In the genomic region with DNA sequence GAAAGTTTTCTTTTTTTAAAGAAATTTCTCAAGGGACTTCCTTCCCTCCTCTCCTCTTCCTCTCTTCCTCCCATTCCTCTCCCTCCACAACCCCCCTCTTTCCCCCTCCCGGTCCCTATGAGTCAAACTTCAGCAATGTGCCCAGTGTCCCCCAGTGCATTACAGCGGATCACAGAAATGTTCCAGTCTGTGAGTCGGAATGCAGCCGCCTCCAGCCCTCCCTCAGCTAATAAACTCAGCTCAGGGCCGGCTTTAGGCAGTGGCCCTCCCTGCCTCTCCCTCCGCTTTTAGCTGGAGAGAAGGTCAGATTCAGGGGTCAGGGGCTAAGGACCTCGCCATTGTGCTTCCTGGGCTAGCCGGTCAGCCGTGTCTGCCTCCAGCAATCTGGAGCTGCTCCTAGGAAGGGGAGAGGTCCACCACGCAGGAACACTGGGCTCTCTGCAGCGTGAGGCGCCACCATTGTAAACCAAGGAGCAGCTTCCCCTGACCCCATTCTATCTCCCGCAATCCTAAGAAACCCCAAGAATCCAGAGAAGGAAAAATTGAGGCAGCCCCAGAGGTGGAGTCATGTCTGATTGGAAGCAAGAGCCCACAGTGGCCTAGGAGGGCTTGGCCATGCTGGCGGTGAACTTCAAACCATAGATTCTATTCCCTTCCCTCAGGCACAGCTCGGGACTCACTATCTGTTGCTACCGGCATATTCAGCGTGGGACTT, we compare ENCODE assay signal across 8 cellular contexts. TPM values are rescaled to one million over a fixed set of nuclear protein-coding genes. Genes with fewer than 3 reads are reported as not detected.
A peak's percentile ranks its signal among the peaks of the same experiment; 100 is the strongest.
DNase-seq lines count a peak whose midpoint lies in the region; ATAC-seq and TF ChIP-seq lines count a peak whose summit lies in the region.

No MANE protein-coding gene starts in this region.

- intact Hi-C loops in uterus (cut with DNase I; ENCODE audit: low total_unique reads): no loop called here

- H3K36me3 ChIP-seq in mucosa of rectum (ENCODE audit: control insufficient read depth in 2 of 2, insufficient read depth in 2 of 2, low read length in 2 of 2) (no peaks in the 10 kb centered on the region), uterus (no peaks in the 10 kb centered on the region)

- peaks cover 39 to 43% of the 10 kb centered on the region in 2 donors for H3K4me1 ChIP-seq in mucosa of rectum (ENCODE audit: control insufficient read depth in 2 of 2, insufficient read depth in 2 of 2, low read length in 2 of 2)
- peaks cover 22 to 34% of the 10 kb centered on the region in 2 donors for H3K4me1 ChIP-seq in uterus

- CTCF ChIA-PET in T-cell (lab: Charles Lee): interaction anchor here (0.5 to 1.6 kb wide), 6 partner anchors 10 to 80 kb away, joined by 3 to 6 read pairs (median 4); no protein-coding TSS in a partner anchor

- peak; percentile 61 to 77 for TF ChIP-seq POLR2A in uterus (IDR thresholded peaks at IDR 0.05)

- H3K4me1 Mint-ChIP-seq in activated T-cell treated with anti-CD3 and anti-CD28 coated beads, Interleukin-2, amount 50 U/mL, for 4 hours (ENCODE audit: low read depth): peaks cover 80% of the 10 kb centered on the region
- peaks cover 82 to 87% (median 86%) of the 10 kb centered on the region in 3 donors for H3K4me1 Mint-ChIP-seq in T-cell

- DNase-seq in activated T-cell treated with anti-CD3 and anti-CD28 coated beads, Interleukin-2, amount 50 U/mL, for 4 hours: no peak
- no peak for DNase-seq in activated T-cell treated with anti-CD3 and anti-CD28 coated beads for 4 hours
- DNase-seq in T-cell: no peak
- no peak for DNase-seq in epithelial cell of prostate (ENCODE audit: low read depth, low spot score)
- peak; percentile 88 to 96 for DNase-seq in uterus
- no peak for DNase-seq in GDM1 (lab: John Stamatoyannopoulos, UW)
- no peak for DNase-seq in NK-92 (lab: John Stamatoyannopoulos, UW; ENCODE audit: unreplicated experiment)

- H3K27ac ChIP-seq in epithelial cell of prostate: peak overlapping the region; percentile 91
- H3K27ac ChIP-seq in mucosa of rectum (ENCODE audit: low read depth in 2 of 2, low read length in 2 of 2): peak overlapping the region; percentile 86 to 98
- H3K27ac ChIP-seq in uterus: peak overlapping the region; percentile 98 to 99

- H3K36me3 Mint-ChIP-seq in activated T-cell treated with anti-CD3 and anti-CD28 coated beads, Interleukin-2, amount 50 U/mL, for 4 hours (ENCODE audit: insufficient read depth): peaks cover 17% of the 10 kb centered on the region
- no peaks in the 10 kb centered on the region for H3K36me3 Mint-ChIP-seq in T-cell

- peak overlapping the region; percentile 88 to 95 for H3K9ac ChIP-seq in mucosa of rectum (ENCODE audit: low read depth in 1 of 2, low read length in 2 of 2)

- H3K27me3 ChIP-seq in mucosa of rectum (ENCODE audit: control insufficient read depth in 2 of 2, insufficient read depth in 2 of 2, low read length in 2 of 2) (no peaks in the 10 kb centered on the region), uterus (no peaks in the 10 kb centered on the region)

- H3K9me3 Mint-ChIP-seq in activated T-cell treated with anti-CD3 and anti-CD28 coated beads, Interleukin-2, amount 50 U/mL, for 4 hours: no peaks in the 10 kb centered on the region
- H3K9me3 Mint-ChIP-seq in T-cell: no peaks in the 10 kb centered on the region

- POLR2A ChIA-PET in T-cell (lab: Charles Lee): interaction anchor here in 1 of 2 donors (0.7 kb wide), 1 partner anchor 63 kb away, joined by 13 read pairs; no protein-coding TSS in a partner anchor

- peak overlapping the region; percentile 98 for H3K27ac Mint-ChIP-seq in T-cell

- ATAC-seq in activated T-cell treated with anti-CD3 and anti-CD28 coated beads, Interleukin-2, amount 50 U/mL, for 4 hours: no peak
- ATAC-seq in T-cell (replicated peaks in 1 of 4): no peak

- H3K27me3 Mint-ChIP-seq in activated T-cell treated with anti-CD3 and anti-CD28 coated beads, Interleukin-2, amount 50 U/mL, for 4 hours (ENCODE audit: low read depth): no peaks in the 10 kb centered on the region
- H3K27me3 Mint-ChIP-seq in T-cell: no peaks in the 10 kb centered on the region

- H3K4me3 Mint-ChIP-seq in activated T-cell treated with anti-CD3 and anti-CD28 coated beads, Interleukin-2, amount 50 U/mL, for 4 hours: peak overlapping the region; percentile 92
- peak overlapping the region; percentile 85 to 88 (median 86) for H3K4me3 Mint-ChIP-seq in T-cell

- H3K9me3 ChIP-seq in mucosa of rectum (ENCODE audit: control insufficient read depth in 2 of 2, low read length in 2 of 2): no peaks in the 10 kb centered on the region
- no peaks in the 10 kb centered on the region for H3K9me3 ChIP-seq in uterus

- H3K4me3 ChIP-seq in mucosa of rectum (ENCODE audit: low read length in 2 of 2) (peak overlapping the region; percentile 79 to 86), uterus (peak overlapping the region; percentile 79 to 84)

- no peak for TF ChIP-seq CTCF in uterus (IDR thresholded peaks at IDR 0.05)

RNA-seq across cellular contexts. Expression of a gene that starts 1.1 kb away (rescaled TPM):
- total RNA-seq in activated T-cell treated with anti-CD3 and anti-CD28 coated beads, Interleukin-2, amount 50 U/mL, for 4 hours: 100 to 1,000 TPM; 168 to 199 (median 199) TPM
- total RNA-seq in T-cell (100 to 1,000 TPM; 142 to 192 (median 165) TPM), uterus (100 to 1,000 TPM in 1 of 4 donors, 10 to 100 TPM in 3; 33.0 to 191 (median 42.5) TPM)

RNA-seq across cellular contexts. Expression of a gene that starts 47.8 kb away (rescaled TPM):
- 1 to 10 TPM; 4.0 to 5.2 (median 5.0) TPM for total RNA-seq in activated T-cell treated with anti-CD3 and anti-CD28 coated beads, Interleukin-2, amount 50 U/mL, for 4 hours
- 10 to 100 TPM in 3 of 5 donors, 1 to 10 TPM in 2; 5.8 to 13.7 (median 10.2) TPM for total RNA-seq in T-cell
- 10 to 100 TPM in 3 of 4 donors, 1 to 10 TPM in 1; 1.3 to 50.5 (median 15.4) TPM for total RNA-seq in uterus

Comparison
In these comparisons a context has a peak if more than half of its experiments do, and no peak if none do; other contexts are left out.
1. DNase-seq: peak in uterus (2 of 2); none in activated T-cell treated with anti-CD3 and anti-CD28 coated beads, Interleukin-2, amount 50 U/mL, for 4 hours (single experiment), activated T-cell treated with anti-CD3 and anti-CD28 coated beads for 4 hours (single experiment), T-cell (0 of 34), epithelial cell of prostate (single experiment), GDM1 (single experiment) and NK-92 (single experiment).
2. Peak in every context shown above with its lines, with median percentiles within 50 percentile points of each other: H3K27ac ChIP-seq.